In genomic region chr19:10603084-10603872, GRCh38 we compare ENCODE assay signal across 8 cellular contexts. TPM values are rescaled to one million over a fixed set of nuclear protein-coding genes. Genes with fewer than 3 reads are reported as not detected.
DNase-seq lines count a peak whose midpoint lies in the region; ATAC-seq, FAIRE-seq and TF ChIP-seq lines count a peak whose summit lies in the region.

No MANE protein-coding gene starts in this region.

- H3K27ac ChIP-seq in A549 (peak overlapping the region; percentile 78 to 90), SK-N-MC (peak overlapping the region; percentile 90)

- H3K9me3 ChIP-seq in A549 (no peaks in the 10 kb centered on the region), SK-N-MC (ENCODE audit: low read depth, low read length) (no peaks in the 10 kb centered on the region)

- TF ChIP-seq POLR2A in A549 (IDR thresholded peaks at IDR 0.05; ENCODE audit: low read length): no peak

- no peaks in the 10 kb centered on the region for H3K9me3 Mint-ChIP-seq in activated naive CD8-positive, alpha-beta T cell treated with anti-CD3 and anti-CD28 coated beads for 36 hours

- CTCF ChIA-PET in A549 (lab: Yijun Ruan, JAX): interaction anchor here (1.2 to 5.7 kb wide), 3 partner anchors 12 to 38 kb away, joined by 3 to 22 read pairs (median 3); no protein-coding TSS in a partner anchor

- H3K4me2 ChIP-seq in A549: peak overlapping the region; percentile 99

- H3K4me1 ChIP-seq in A549: peaks cover 8% of the 10 kb centered on the region

- no peak for TF ChIP-seq CTCF in A549 (IDR thresholded peaks at IDR 0.05)

- ATAC-seq in A549 (no peak), GM21737 (IDR thresholded peaks at IDR 0.05; ENCODE audit: unreplicated experiment) (peak; percentile 48)

- WGBS in A549 (ENCODE audit: missing lambda C conversion rate): 52% methylated on average over 17 of the region's 19 CpGs

- no peak for TF ChIP-seq EP300 in A549 (IDR thresholded peaks at IDR 0.05)

- no peaks in the 10 kb centered on the region for H3K27me3 Mint-ChIP-seq in activated naive CD8-positive, alpha-beta T cell treated with anti-CD3 and anti-CD28 coated beads for 36 hours

- POLR2A ChIA-PET in A549 (lab: Yijun Ruan, JAX): no interaction called here

- peak overlapping the region; percentile 98 for H3K27ac Mint-ChIP-seq in activated naive CD8-positive, alpha-beta T cell treated with anti-CD3 and anti-CD28 coated beads for 36 hours

- H3K4me3 Mint-ChIP-seq in activated naive CD8-positive, alpha-beta T cell treated with anti-CD3 and anti-CD28 coated beads for 36 hours: peak overlapping the region; percentile 96

- H3K36me3 Mint-ChIP-seq in activated naive CD8-positive, alpha-beta T cell treated with anti-CD3 and anti-CD28 coated beads for 36 hours: peaks cover 9% of the 10 kb centered on the region

- peak overlapping the region; percentile 87 for H3K9ac ChIP-seq in SK-N-MC (ENCODE audit: insufficient read length)

- TF ChIP-seq RAD21 in A549 (conservative IDR thresholded peaks at IDR 0.05 in 1 of 2, IDR thresholded peaks at IDR 0.05 in 1 of 2): no peak

- peaks cover 23% of the 10 kb centered on the region for H3K4me1 Mint-ChIP-seq in activated naive CD8-positive, alpha-beta T cell treated with anti-CD3 and anti-CD28 coated beads for 36 hours

- DNase-seq in A549 (ENCODE audit: low read depth in 1 of 2, low spot score in 1 of 2) (no peak), SK-N-MC (ENCODE audit: low read depth, low spot score) (peak; percentile 80), NCI-H2196 (lab: John Stamatoyannopoulos, UW; ENCODE audit: unreplicated experiment) (no peak), NCI-H748 treated with DMSO at 0.1 percent for 48 hours (lab: John Stamatoyannopoulos, UW) (no peak)
- DNase-seq in activated naive CD8-positive, alpha-beta T cell treated with anti-CD3 and anti-CD28 coated beads for 36 hours: peak; percentile 84
- DNase-seq in stimulated activated CD4-positive, alpha-beta T cell treated with anti-CD3 and anti-CD28 coated beads, Interleukin-15, amount 100 ng/mL, for 48 hours (ENCODE audit: low read depth in 2 of 2): peak; percentile 59 to 68

- no peak for FAIRE-seq in A549 (lab: Jason Lieb, UNC)

- no peaks in the 10 kb centered on the region for H3K36me3 ChIP-seq in SK-N-MC (ENCODE audit: insufficient read depth, low read length)

- H3K4me3 ChIP-seq in A549: peak overlapping the region; percentile 95
- H3K4me3 ChIP-seq in SK-N-MC: peak overlapping the region; percentile 99
- peak overlapping the region; percentile 85 for H3K4me3 ChIP-seq in iPS-11a (ENCODE audit: low read depth, low read length)

TF ChIP-seq in A549, 52 proteins besides CTCF, POLR2A, EP300 and RAD21 (continues in another document):
- no peak for TF ChIP-seq SREBF2 (IDR thresholded peaks at IDR 0.05)
- no peak for TF ChIP-seq BHLHE40 (IDR thresholded peaks at IDR 0.05; ENCODE audit: low read depth, low read length)
- no peak for TF ChIP-seq CHD4 (IDR thresholded peaks at IDR 0.05; ENCODE audit: borderline replicate concordance)
- TF ChIP-seq BCL3 (IDR thresholded peaks at IDR 0.05): no peak
- no peak for TF ChIP-seq SMC3 (IDR thresholded peaks at IDR 0.05)
- TF ChIP-seq MAX (IDR thresholded peaks at IDR 0.05): no peak
- no peak for TF ChIP-seq CHD2 (IDR thresholded peaks at IDR 0.05; ENCODE audit: low read length, partially characterized antibody)
- no peak for TF ChIP-seq HES2 (IDR thresholded peaks at IDR 0.05)
- no peak for TF ChIP-seq ESRRA (IDR thresholded peaks at IDR 0.05; ENCODE audit: borderline replicate concordance, low read length)
- TF ChIP-seq USF2 (IDR thresholded peaks at IDR 0.05): no peak
- TF ChIP-seq NR3C1 (IDR thresholded peaks at IDR 0.05): no peak
- no peak for TF ChIP-seq CBX8 (IDR thresholded peaks at IDR 0.05)

RNA-seq across cellular contexts. Expression of gene AP1M2, which starts 16.2 kb away (rescaled TPM):
- polyA plus RNA-seq in A549 (2011; rRNA removed) (13.0 and 17.4 TPM in 2 replicates), A549 (2017; fragmentation: RNase III; extraction: RNeasy Plus Mini Kit Qiagen cat#74134 plus additional on column Dnase treatment) (44.8 to 53.1 TPM (median 45.0 TPM) in 3 replicates)
- 30.6 and 31.2 TPM in 2 replicates for polyA plus RNA-seq in A549 (2012; cell fraction: cytosol; rRNA removed)
- polyA plus RNA-seq in A549 (2012; cell fraction: nucleus; rRNA removed): 8.6 and 21.0 TPM in 2 replicates
- 8.1 and 9.1 TPM in 2 replicates for polyA minus RNA-seq in A549 (2011; rRNA and poly(A)+ RNA removed)
- total RNA-seq in activated naive CD8-positive, alpha-beta T cell treated with anti-CD3 and anti-CD28 coated beads for 36 hours: not detected

RNA-seq across cellular contexts. Expression of gene SLC44A2, which starts 22.1 kb away (rescaled TPM):
- polyA plus RNA-seq in A549 (2011; rRNA removed): 8.3 and 10.3 TPM in 2 replicates
- 4.4 and 5.8 TPM in 2 replicates for polyA plus RNA-seq in A549 (2012; cell fraction: cytosol; rRNA removed)
- 7.1 and 8.5 TPM in 2 replicates for polyA plus RNA-seq in A549 (2012; cell fraction: nucleus; rRNA removed)
- polyA plus RNA-seq in A549 (2017; fragmentation: RNase III; extraction: RNeasy Plus Mini Kit Qiagen cat#74134 plus additional on column Dnase treatment): 6.7 to 10.1 TPM (median 8.3 TPM) in 3 replicates
- polyA minus RNA-seq in A549 (2011; rRNA and poly(A)+ RNA removed): 12.6 and 16.0 TPM in 2 replicates
- 10 to 100 TPM; 70.6 to 71.6 TPM for total RNA-seq in activated naive CD8-positive, alpha-beta T cell treated with anti-CD3 and anti-CD28 coated beads for 36 hours

RNA-seq across cellular contexts. Expression of gene CDKN2D, which starts 34.5 kb away (rescaled TPM):
- polyA plus RNA-seq in A549 (2011; rRNA removed) (2.6 and 3.1 TPM in 2 replicates), A549 (2017; fragmentation: RNase III; extraction: RNeasy Plus Mini Kit Qiagen cat#74134 plus additional on column Dnase treatment) (3.9 to 4.3 TPM (median 4.1 TPM) in 3 replicates)
- polyA plus RNA-seq in A549 (2012; cell fraction: cytosol; rRNA removed): 9.4 and 11.5 TPM in 2 replicates
- polyA plus RNA-seq in A549 (2012; cell fraction: nucleus; rRNA removed): 4.8 and 8.9 TPM in 2 replicates
- polyA minus RNA-seq in A549 (2011; rRNA and poly(A)+ RNA removed): 1.0 and 2.0 TPM in 2 replicates
- 10 to 100 TPM; 55.8 to 62.3 TPM for total RNA-seq in activated naive CD8-positive, alpha-beta T cell treated with anti-CD3 and anti-CD28 coated beads for 36 hours

RNA-seq across cellular contexts. Expression of gene KRI1, which starts 37.5 kb away (rescaled TPM):
- polyA plus RNA-seq in A549 (2011; rRNA removed) (10.6 and 21.6 TPM in 2 replicates), A549 (2017; fragmentation: RNase III; extraction: RNeasy Plus Mini Kit Qiagen cat#74134 plus additional on column Dnase treatment) (23.2 to 25.6 TPM (median 25.2 TPM) in 3 replicates)
- 14.0 and 14.4 TPM in 2 replicates for polyA plus RNA-seq in A549 (2012; cell fraction: cytosol; rRNA removed)
- polyA plus RNA-seq in A549 (2012; cell fraction: nucleus; rRNA removed): 42.6 and 45.9 TPM in 2 replicates
- 5.7 and 6.3 TPM in 2 replicates for polyA minus RNA-seq in A549 (2011; rRNA and poly(A)+ RNA removed)
- total RNA-seq in activated naive CD8-positive, alpha-beta T cell treated with anti-CD3 and anti-CD28 coated beads for 36 hours: 10 to 100 TPM; 66.3 to 69.2 TPM

RNA-seq across cellular contexts. Expression of gene ILF3, which starts 50.9 kb away (rescaled TPM):
- polyA plus RNA-seq in A549 (2011; rRNA removed) (174 and 197 TPM in 2 replicates), A549 (2017; fragmentation: RNase III; extraction: RNeasy Plus Mini Kit Qiagen cat#74134 plus additional on column Dnase treatment) (137 to 151 TPM (median 142 TPM) in 3 replicates)
- 165 and 179 TPM in 2 replicates for polyA plus RNA-seq in A549 (2012; cell fraction: cytosol; rRNA removed)
- 409 and 482 TPM in 2 replicates for polyA plus RNA-seq in A549 (2012; cell fraction: nucleus; rRNA removed)
- 111 and 131 TPM in 2 replicates for polyA minus RNA-seq in A549 (2011; rRNA and poly(A)+ RNA removed)
- total RNA-seq in activated naive CD8-positive, alpha-beta T cell treated with anti-CD3 and anti-CD28 coated beads for 36 hours: 100 to 1,000 TPM; 500 to 527 TPM

Comparison
In these comparisons a context has a peak if more than half of its experiments do, and no peak if none do; other contexts are left out.
1. DNase-seq: peak in SK-N-MC (single experiment), activated naive CD8-positive, alpha-beta T cell treated with anti-CD3 and anti-CD28 coated beads for 36 hours (single experiment) and stimulated activated CD4-positive, alpha-beta T cell treated with anti-CD3 and anti-CD28 coated beads, Interleukin-15, amount 100 ng/mL, for 48 hours (2 of 2); none in A549 (0 of 2), NCI-H2196 (single experiment) and NCI-H748 treated with DMSO at 0.1 percent for 48 hours (single experiment).
2. Peak in every context shown above with its lines, with median percentiles within 50 percentile points of each other: H3K4me3 ChIP-seq.